Comparison of ENCODE assay signal across 21 cellular contexts in the genomic region with DNA sequence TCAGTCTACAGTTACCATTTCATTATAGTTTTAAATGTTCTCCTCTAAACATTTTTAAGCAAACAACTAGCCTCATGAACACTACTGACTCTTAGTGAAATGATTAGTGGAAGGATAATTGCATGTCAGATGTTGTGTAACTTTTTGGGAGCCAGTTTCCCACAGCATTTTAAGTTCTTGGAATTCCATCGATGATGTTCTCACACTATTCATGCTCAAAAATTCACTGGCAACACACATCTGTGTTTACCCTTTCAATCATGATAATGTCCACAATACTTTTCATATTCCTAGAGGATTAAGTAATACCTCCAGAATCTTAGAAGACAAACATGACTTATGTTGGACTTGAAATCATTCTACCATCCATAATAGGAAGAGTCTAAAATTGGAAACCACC.
"Had no signal": no experiment of that assay in that cellular context is flagged by ENCODE, and none has a peak within 500 bp of the region (broad histone marks: within the 10 kb centered on the region; RNA-seq: fewer than 3 reads in every experiment).

No MANE protein-coding gene starts in this region.

- H3K27me3 Mint-ChIP-seq: activated CD4-positive, alpha-beta T cell treated with anti-CD3 and anti-CD28 coated beads, Interleukin-2, amount 10 ng/mL, durations not matched to agents 7 days and 5 days; activated naive CD4-positive, alpha-beta T cell treated with anti-CD3 and anti-CD28 coated beads, Interleukin-2, amount 10 ng/mL, durations not matched to agents 7 days and 5 days; activated T-helper 17 cell treated with anti-CD3 and anti-CD28 coated beads, Interleukin-2, amount 50 U/mL, for 72 hours; stimulated activated naive CD8-positive, alpha-beta T cell treated with anti-CD3 and anti-CD28 coated beads, Interleukin-15, Interleukin-2, amounts not matched to agents 100 ng/mL and 50 ng/mL, for 24 hours had no signal

- H3K4me2 ChIP-seq: neural progenitor cell had no signal

- DNase-seq: activated CD4-positive, alpha-beta T cell treated with anti-CD3 and anti-CD28 coated beads, Interleukin-2, amount 10 ng/mL, durations not matched to agents 7 days and 5 days; activated CD4-positive, CD25-positive, alpha-beta regulatory T cell; activated naive CD4-positive, alpha-beta T cell treated with anti-CD3 and anti-CD28 coated beads, Interleukin-2, amount 10 ng/mL, durations not matched to agents 7 days and 5 days; activated T-cell treated with anti-CD3 and anti-CD28 coated beads for 4 hours; amniotic stem cell; gastrocnemius medialis; kidney; sigmoid colon; stimulated activated CD4-positive, alpha-beta T cell treated with anti-CD3 and anti-CD28 coated beads, Interleukin-4, amount 100 ng/mL, for 1 hour; stimulated activated CD8-positive, alpha-beta memory T cell treated with anti-CD3 and anti-CD28 coated beads, Interleukin-4, amount 100 ng/mL, for 48 hours; T-helper 2 cell; testis; upper lobe of right lung had no signal

- ATAC-seq: activated T-helper 17 cell treated with anti-CD3 and anti-CD28 coated beads, Interleukin-2, amount 50 U/mL, for 72 hours; esophagus mucosa; gastrocnemius medialis; upper lobe of right lung had no signal

- H3K27ac ChIP-seq: gastrocnemius medialis, neural progenitor cell, prostate gland, testis, upper lobe of right lung had no signal

- H3K9ac ChIP-seq: neural progenitor cell had no signal

- H3K4me3 Mint-ChIP-seq: activated CD4-positive, alpha-beta T cell treated with anti-CD3 and anti-CD28 coated beads, Interleukin-2, amount 10 ng/mL, durations not matched to agents 7 days and 5 days; activated naive CD4-positive, alpha-beta T cell treated with anti-CD3 and anti-CD28 coated beads, Interleukin-2, amount 10 ng/mL, durations not matched to agents 7 days and 5 days; activated T-helper 17 cell treated with anti-CD3 and anti-CD28 coated beads, Interleukin-2, amount 50 U/mL, for 72 hours; neural progenitor cell; stimulated activated naive CD8-positive, alpha-beta T cell treated with anti-CD3 and anti-CD28 coated beads, Interleukin-15, Interleukin-2, amounts not matched to agents 100 ng/mL and 50 ng/mL, for 24 hours had no signal

- H3K9me3 Mint-ChIP-seq: activated CD4-positive, alpha-beta T cell treated with anti-CD3 and anti-CD28 coated beads, Interleukin-2, amount 10 ng/mL, durations not matched to agents 7 days and 5 days; activated T-helper 17 cell treated with anti-CD3 and anti-CD28 coated beads, Interleukin-2, amount 50 U/mL, for 72 hours had no signal

- H3K27ac Mint-ChIP-seq: activated CD4-positive, alpha-beta T cell treated with anti-CD3 and anti-CD28 coated beads, Interleukin-2, amount 10 ng/mL, durations not matched to agents 7 days and 5 days; activated naive CD4-positive, alpha-beta T cell treated with anti-CD3 and anti-CD28 coated beads, Interleukin-2, amount 10 ng/mL, durations not matched to agents 7 days and 5 days; activated T-helper 17 cell treated with anti-CD3 and anti-CD28 coated beads, Interleukin-2, amount 50 U/mL, for 72 hours; neural progenitor cell; stimulated activated naive CD8-positive, alpha-beta T cell treated with anti-CD3 and anti-CD28 coated beads, Interleukin-15, Interleukin-2, amounts not matched to agents 100 ng/mL and 50 ng/mL, for 24 hours had no signal

- H3K9me3 ChIP-seq: gastrocnemius medialis, prostate gland, sigmoid colon, testis, upper lobe of right lung had no signal

- FAIRE-seq: bronchial epithelial cell, endometrium, kidney, TTC549 had no signal

- H3K4me1 ChIP-seq: gastrocnemius medialis, neural progenitor cell, prostate gland, testis had no signal

- H3K4me1 Mint-ChIP-seq: activated CD4-positive, alpha-beta T cell treated with anti-CD3 and anti-CD28 coated beads, Interleukin-2, amount 10 ng/mL, durations not matched to agents 7 days and 5 days; activated naive CD4-positive, alpha-beta T cell treated with anti-CD3 and anti-CD28 coated beads, Interleukin-2, amount 10 ng/mL, durations not matched to agents 7 days and 5 days; activated T-helper 17 cell treated with anti-CD3 and anti-CD28 coated beads, Interleukin-2, amount 50 U/mL, for 72 hours had no signal

- H3K27me3 ChIP-seq: gastrocnemius medialis, neural progenitor cell, sigmoid colon, testis, upper lobe of right lung had no signal

- H3K4me3 ChIP-seq: gastrocnemius medialis, neural progenitor cell, prostate gland, sigmoid colon, testis, upper lobe of right lung had no signal

- H3K36me3 ChIP-seq: gastrocnemius medialis, neural progenitor cell, prostate gland, sigmoid colon, upper lobe of right lung had no signal

- H2AFZ ChIP-seq: neural progenitor cell had no signal

- H3K36me3 Mint-ChIP-seq: activated naive CD4-positive, alpha-beta T cell treated with anti-CD3 and anti-CD28 coated beads, Interleukin-2, amount 10 ng/mL, durations not matched to agents 7 days and 5 days; neural progenitor cell had no signal
